ENCODE assay signal across 24 cellular contexts in the genomic region with DNA sequence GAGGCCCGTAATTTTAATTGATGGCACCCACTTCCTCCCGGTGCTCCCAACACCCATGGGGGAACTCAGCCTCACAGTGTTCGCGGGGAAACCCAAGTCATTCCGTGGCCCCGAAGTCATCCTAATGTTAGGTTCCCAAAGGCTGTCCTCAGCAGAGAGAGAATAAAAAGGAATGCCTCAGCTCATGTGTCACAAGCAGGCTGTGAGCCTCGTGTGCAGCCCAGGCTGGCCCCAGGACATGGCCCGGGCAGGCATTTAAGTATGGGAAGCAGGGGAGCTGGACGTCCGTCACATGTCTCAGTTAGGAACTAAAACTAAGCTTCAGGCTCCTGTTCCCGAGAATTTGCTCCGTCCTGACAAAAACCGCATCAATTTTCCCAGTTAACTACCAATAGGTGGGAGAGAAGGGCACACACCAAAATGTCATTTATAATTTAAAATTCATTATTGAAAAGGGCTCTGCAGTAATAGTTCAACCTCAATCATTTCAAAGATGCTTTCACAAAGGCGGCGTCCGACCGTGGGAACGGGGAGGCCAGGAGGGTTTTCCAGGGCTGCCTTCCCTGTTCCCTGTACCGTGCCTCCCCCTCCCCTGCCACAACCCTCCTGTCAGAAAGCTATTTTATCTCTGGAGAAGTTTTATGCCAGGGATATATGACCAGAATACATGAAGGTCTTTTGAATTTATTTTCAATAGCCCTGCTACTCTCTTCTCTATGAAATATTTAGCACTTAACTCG.
DNase-seq lines count a peak whose midpoint lies in the region; ATAC-seq and TF ChIP-seq lines count a peak whose summit lies in the region.
"Had no signal": no experiment of that assay in that cellular context is flagged by ENCODE, and none has a peak within 500 bp of the region (broad histone marks: within the 10 kb centered on the region; RNA-seq: fewer than 3 reads in every experiment).

No MANE protein-coding gene starts in this region.

- H3K4me3 ChIP-seq in DND-41 (ENCODE audit: low read depth in 1 of 2, low read length in 2 of 2) (no peak overlapping the region), fibroblast of villous mesenchyme (ENCODE audit: low read depth, low read length) (no peak overlapping the region), mesendoderm (ENCODE audit: low read length) (no peak overlapping the region), trophoblast cell (ENCODE audit: low read depth, low read length) (no peak overlapping the region)
- H3K4me3 ChIP-seq: HAP-1 had no signal

- no peaks in the 10 kb centered on the region for H3K79me2 ChIP-seq in DND-41 (ENCODE audit: insufficient read depth, low read length)
- no peaks in the 10 kb centered on the region for H3K79me2 ChIP-seq in mesendoderm (ENCODE audit: control insufficient read depth, insufficient read depth, low read length)
- no peaks in the 10 kb centered on the region for H3K79me2 ChIP-seq in trophoblast cell (ENCODE audit: control insufficient read depth, insufficient read depth, low read length, poor library complexity)

- no peak overlapping the region for H2BK5ac ChIP-seq in mesendoderm (ENCODE audit: low read length)
- H2BK5ac ChIP-seq in trophoblast cell (ENCODE audit: low read depth, low read length, poor library complexity), result no peak overlapping the region

- no peak overlapping the region for H2AK5ac ChIP-seq in mesendoderm (ENCODE audit: low read length)
- no peak overlapping the region for H2AK5ac ChIP-seq in trophoblast cell (ENCODE audit: low read length)

- no peak overlapping the region for H3K4ac ChIP-seq in mesendoderm (ENCODE audit: low read depth, low read length)
- no peak overlapping the region for H3K4ac ChIP-seq in trophoblast cell (ENCODE audit: low read depth, low read length)

- no peak overlapping the region for H4K91ac ChIP-seq in trophoblast cell (ENCODE audit: low read depth, low read length)

- H3K4me1 ChIP-seq in DND-41 (ENCODE audit: insufficient read depth, low read length) (no peaks in the 10 kb centered on the region; the same call in 1 of the 2 replicates), mesendoderm (ENCODE audit: control insufficient read depth, low read depth, low read length) (no peaks in the 10 kb centered on the region), trophoblast cell (ENCODE audit: control insufficient read depth in 1 of 2, insufficient read depth in 2 of 2, low read length in 2 of 2) (peaks cover 3 to 12% of the 10 kb centered on the region in 2 experiments)
- H3K4me1 ChIP-seq: BE2C, HAP-1 had no signal

- no peak overlapping the region for H3K14ac ChIP-seq in trophoblast cell (ENCODE audit: low read length)

- no peaks in the 10 kb centered on the region for H3K79me1 ChIP-seq in mesendoderm (ENCODE audit: low read length)
- no peaks in the 10 kb centered on the region for H3K79me1 ChIP-seq in trophoblast cell (ENCODE audit: low read length)

- H3K18ac ChIP-seq in mesendoderm (ENCODE audit: low read length) (no peak overlapping the region), trophoblast cell (ENCODE audit: low read length) (no peak overlapping the region)

- H3K4me2 ChIP-seq in DND-41 (ENCODE audit: insufficient read depth, low read length), result no peak overlapping the region
- H3K4me2 ChIP-seq in mesendoderm (ENCODE audit: low read length), result no peak overlapping the region
- no peak overlapping the region for H3K4me2 ChIP-seq in trophoblast cell (ENCODE audit: low read length)
- H3K4me2 ChIP-seq: SK-N-SH had no signal

- no peak overlapping the region for H4K5ac ChIP-seq in mesendoderm (ENCODE audit: low read length)

- no peaks in the 10 kb centered on the region for H3K36me3 ChIP-seq in DND-41 (ENCODE audit: insufficient read depth, low read length)
- no peaks in the 10 kb centered on the region for H3K36me3 ChIP-seq in mesendoderm (ENCODE audit: control insufficient read depth, insufficient read depth, low read length)
- H3K36me3 ChIP-seq in trophoblast cell (ENCODE audit: control insufficient read depth in 1 of 2, insufficient read depth in 2 of 2, low read length in 2 of 2), result no peaks in the 10 kb centered on the region
- H3K36me3 ChIP-seq: BE2C, HAP-1 had no signal

- no peak overlapping the region for H2AFZ ChIP-seq in DND-41 (ENCODE audit: low read depth, low read length)
- no peak overlapping the region for H2AFZ ChIP-seq in trophoblast cell (ENCODE audit: insufficient read depth, low read length, poor library complexity)

- H2BK12ac ChIP-seq in trophoblast cell (ENCODE audit: low read length), result no peak overlapping the region

- no peak overlapping the region for H3K9ac ChIP-seq in DND-41 (ENCODE audit: low read depth, low read length)
- no peak overlapping the region for H3K9ac ChIP-seq in mesendoderm (ENCODE audit: low read length)
- no peak overlapping the region for H3K9ac ChIP-seq in trophoblast cell (ENCODE audit: low read length)
- H3K9ac ChIP-seq: SK-N-SH had no signal

- H4K12ac ChIP-seq in trophoblast cell (ENCODE audit: low read depth, low read length), result no peak overlapping the region

- WGBS in mesendoderm (ENCODE audit: extremely low coverage, insufficient coverage, low lambda C conversion rate), result no CpG with 5 or more reads among the region's 20 CpGs
- WGBS in trophoblast cell (ENCODE audit: extremely low coverage, insufficient coverage, insufficient read length), result no CpG with 5 or more reads among the region's 20 CpGs

- TF ChIP-seq CTCF in DND-41 (IDR thresholded peaks at IDR 0.05; ENCODE audit: borderline replicate concordance, extremely low read depth, low read length, poor library complexity, severe bottlenecking) (no peak), fibroblast of villous mesenchyme (IDR thresholded peaks at IDR 0.05; ENCODE audit: insufficient read depth, low read depth, low read length) (no peak), omental fat pad (IDR thresholded peaks at IDR 0.05) (no peak), GM13976 (IDR thresholded peaks at IDR 0.05; ENCODE audit: borderline replicate concordance, control extremely low read depth, extremely low read depth, insufficient read depth, missing control alignments) (no peak)

- H3K27me3 ChIP-seq in DND-41 (ENCODE audit: insufficient read depth, low read length, poor library complexity) (peaks cover 16% of the 10 kb centered on the region), mesendoderm (ENCODE audit: insufficient read depth, low read length, poor library complexity) (no peaks in the 10 kb centered on the region), trophoblast cell (ENCODE audit: insufficient read depth, low read length) (no peaks in the 10 kb centered on the region)
- H3K27me3 ChIP-seq: BE2C had no signal

- ATAC-seq in DND-41 (ENCODE audit: insufficient read depth, low read depth) (no peak; the same call in 2 of the 3 replicates), omental fat pad (ENCODE audit: low FRiP score) (no peak), HG03354 (IDR thresholded peaks at IDR 0.05; ENCODE audit: poor library complexity, severe bottlenecking, unreplicated experiment) (no peak)

- H3K9me3 ChIP-seq in DND-41 (ENCODE audit: insufficient read depth, low read length, severe bottlenecking), result no peaks in the 10 kb centered on the region
- H3K9me3 ChIP-seq in trophoblast cell (ENCODE audit: insufficient read depth, low read depth, low read length), result no peaks in the 10 kb centered on the region
- H3K9me3 ChIP-seq: BE2C, HAP-1, SK-N-SH had no signal

- H2BK120ac ChIP-seq in mesendoderm (ENCODE audit: low read depth, low read length) (no peak overlapping the region), trophoblast cell (ENCODE audit: insufficient read depth, low read length, poor library complexity) (no peak overlapping the region)

- H3K27ac ChIP-seq in DND-41 (ENCODE audit: low read length), result no peak overlapping the region
- no peak overlapping the region for H3K27ac ChIP-seq in mesendoderm (ENCODE audit: low read depth, low read length)
- no peak overlapping the region for H3K27ac ChIP-seq in trophoblast cell (ENCODE audit: low read depth, low read length)

- H4K8ac ChIP-seq in mesendoderm (ENCODE audit: low read depth, low read length), result no peak overlapping the region
- no peak overlapping the region for H4K8ac ChIP-seq in trophoblast cell (ENCODE audit: low read depth, low read length)

- DNase-seq in DND-41, result peak; percentile 10
- peak; percentile 8 for DNase-seq in fibroblast of villous mesenchyme (ENCODE audit: low read depth)
- peak; percentile 11 for DNase-seq in mesendoderm
- DNase-seq in trophoblast cell, result peak; percentile 67 to 68
- DNase-seq in omental fat pad (ENCODE audit: low spot score), result no peak
- DNase-seq in GM13976 (ENCODE audit: low spot score), result no peak
- no peak for DNase-seq in DMS53 (lab: John Stamatoyannopoulos, UW)
- DNase-seq: 8988T, ACHN, BE2C, Calu3, GOT3, HFFc6, Karpas-422, MV-4-11, NCI-H1105, NCI-H1436 treated with DMSO at 0.1 percent for 48 hours, NCI-H187 treated with DMSO at 0.1 percent for 48 hours, NCI-H446, NCI-H524 treated with DMSO at 0.1 percent for 48 hours, NCI-H774, SK-N-SH had no signal

- H2BK15ac ChIP-seq in mesendoderm (replicated peaks; ENCODE audit: low read depth), result no peak overlapping the region

- H3K56ac ChIP-seq in mesendoderm (ENCODE audit: low read length), result no peak overlapping the region

- H3K23ac ChIP-seq in mesendoderm (ENCODE audit: low read length) (no peak overlapping the region), trophoblast cell (ENCODE audit: low read length) (no peak overlapping the region)

- no peaks in the 10 kb centered on the region for H4K20me1 ChIP-seq in DND-41 (ENCODE audit: insufficient read depth, low read length)

- in situ Hi-C loops in GM13976 (cut with MboI; ENCODE audit: low sequenced_read_pairs, unreplicated experiment), result no loop called here

Comparison
In these comparisons a context has a peak if more than half of its experiments do, and no peak if none do; other contexts are left out.
1. DNase-seq: peak in DND-41 (single experiment), fibroblast of villous mesenchyme (single experiment), mesendoderm (single experiment) and trophoblast cell (2 of 2); none in omental fat pad (single experiment), GM13976 (single experiment) and DMS53 (single experiment).